8 cellular contexts compared by ENCODE assay signal in genomic region chr20:46118481-46119020, GRCh38. TPM values are rescaled to one million over a fixed set of nuclear protein-coding genes. Genes with fewer than 3 reads are reported as not detected.
DNase-seq lines count a peak whose midpoint lies in the region; ATAC-seq and TF ChIP-seq lines count a peak whose summit lies in the region.

No MANE protein-coding gene starts in this region.

- no peaks in the 10 kb centered on the region for H3K9me3 Mint-ChIP-seq in activated CD4-positive, alpha-beta memory T cell treated with anti-CD3 and anti-CD28 coated beads, Interleukin-2, amount 10 ng/mL, durations not matched to agents 7 days and 5 days

- H3K27me3 Mint-ChIP-seq in activated CD4-positive, alpha-beta memory T cell treated with anti-CD3 and anti-CD28 coated beads, Interleukin-2, amount 10 ng/mL, durations not matched to agents 7 days and 5 days: peaks cover 28% of the 10 kb centered on the region

- H3K4me1 Mint-ChIP-seq in activated CD4-positive, alpha-beta memory T cell treated with anti-CD3 and anti-CD28 coated beads, Interleukin-2, amount 10 ng/mL, durations not matched to agents 7 days and 5 days: peaks cover 19% of the 10 kb centered on the region

- H3K9me3 ChIP-seq in heart right ventricle: no peaks in the 10 kb centered on the region

- H3K36me3 ChIP-seq in heart right ventricle (peaks cover 0 to 21% (median 10%) of the 10 kb centered on the region in 9 donors), rectal smooth muscle tissue (ENCODE audit: control insufficient read depth, insufficient read depth, low read length) (peaks cover 8% of the 10 kb centered on the region)

- H3K4me3 ChIP-seq in heart right ventricle: peak overlapping the region; percentile 16 to 71 (median 62)
- H3K4me3 ChIP-seq in rectal smooth muscle tissue (ENCODE audit: low read length): peak overlapping the region; percentile 83

- H3K27ac Mint-ChIP-seq in activated CD4-positive, alpha-beta memory T cell treated with anti-CD3 and anti-CD28 coated beads, Interleukin-2, amount 10 ng/mL, durations not matched to agents 7 days and 5 days: no peak overlapping the region

- WGBS in heart right ventricle, 2 donors: 17 to 25% methylated on average over 15 of the region's 15 CpGs

- POLR2A ChIA-PET in activated CD4-positive, alpha-beta memory T cell treated with anti-CD3 and anti-CD28 coated beads, Interleukin-2, amount 10 ng/mL, durations not matched to agents 7 days and 5 days (lab: Charles Lee): no interaction called here

- peaks cover 0 to 5% (median 0%) of the 10 kb centered on the region in 7 donors for H3K27me3 ChIP-seq in heart right ventricle
- H3K27me3 ChIP-seq in rectal smooth muscle tissue (ENCODE audit: control insufficient read depth, insufficient read depth, low read length): no peaks in the 10 kb centered on the region

- H3K36me3 Mint-ChIP-seq in activated CD4-positive, alpha-beta memory T cell treated with anti-CD3 and anti-CD28 coated beads, Interleukin-2, amount 10 ng/mL, durations not matched to agents 7 days and 5 days (ENCODE audit: low read depth): no peaks in the 10 kb centered on the region

- peak; percentile 54 for ATAC-seq in GM18909 (IDR thresholded peaks at IDR 0.05; ENCODE audit: poor library complexity, unreplicated experiment)
- peak; percentile 31 for ATAC-seq in HG02938 (IDR thresholded peaks at IDR 0.05; ENCODE audit: unreplicated experiment)
- peak; percentile 50 to 82 (median 72) for ATAC-seq in heart right ventricle

- H3K4me3 Mint-ChIP-seq in activated CD4-positive, alpha-beta memory T cell treated with anti-CD3 and anti-CD28 coated beads, Interleukin-2, amount 10 ng/mL, durations not matched to agents 7 days and 5 days: peak overlapping the region; percentile 78

- H3K27ac ChIP-seq in heart right ventricle: peak overlapping the region; percentile 44 to 93 (median 84)
- peak overlapping the region; percentile 66 for H3K27ac ChIP-seq in rectal smooth muscle tissue (ENCODE audit: low read depth, low read length)

- H3K4me1 ChIP-seq in heart right ventricle: peaks cover 7 to 55% (median 46%) of the 10 kb centered on the region in 9 donors
- H3K4me1 ChIP-seq in rectal smooth muscle tissue (ENCODE audit: control insufficient read depth, insufficient read depth, low read length): peaks cover 2% of the 10 kb centered on the region

- H3K9ac ChIP-seq in rectal smooth muscle tissue (ENCODE audit: low read length): no peak overlapping the region

- peak in 1 of 9 donors; percentile 9 for TF ChIP-seq CTCF in heart right ventricle (IDR thresholded peaks at IDR 0.05)

- CTCF ChIA-PET in activated CD4-positive, alpha-beta memory T cell treated with anti-CD3 and anti-CD28 coated beads, Interleukin-2, amount 10 ng/mL, durations not matched to agents 7 days and 5 days (lab: Charles Lee): interaction anchor here (1.0 kb wide), 1 partner anchor 14 kb away, joined by 3 read pairs; no protein-coding TSS in a partner anchor

- intact Hi-C loops in heart right ventricle (cut with DNase I): no loop called here

- DNase-seq in activated CD4-positive, alpha-beta memory T cell treated with anti-CD3 and anti-CD28 coated beads, Interleukin-2, amount 10 ng/mL, durations not matched to agents 7 days and 5 days: no peak
- DNase-seq in heart right ventricle (peak; percentile 44 to 46), AG20443 (ENCODE audit: low spot score) (no peak), inferior parietal cortex (ENCODE audit: extremely low spot score) (no peak), NK-92 (lab: John Stamatoyannopoulos, UW; ENCODE audit: unreplicated experiment) (no peak)

RNA-seq across cellular contexts. Expression of gene CD40, which starts 0.4 kb away (rescaled TPM):
- under 1 TPM; 0.88 to 0.93 TPM for total RNA-seq in activated CD4-positive, alpha-beta memory T cell treated with anti-CD3 and anti-CD28 coated beads, Interleukin-2, amount 10 ng/mL, durations not matched to agents 7 days and 5 days
- 10 to 100 TPM in 1 of 10 donors, 1 to 10 TPM in 9; 2.6 to 25.0 (median 5.9) TPM for total RNA-seq in heart right ventricle
- 1 to 10 TPM; 7.9 to 9.3 TPM for polyA plus RNA-seq in heart right ventricle

RNA-seq across cellular contexts. Expression of gene NCOA5, which starts 28.8 kb away (rescaled TPM):
- total RNA-seq in activated CD4-positive, alpha-beta memory T cell treated with anti-CD3 and anti-CD28 coated beads, Interleukin-2, amount 10 ng/mL, durations not matched to agents 7 days and 5 days: 10 to 100 TPM; 24.6 to 26.3 TPM
- 10 to 100 TPM; 10.3 to 22.5 (median 11.6) TPM for total RNA-seq in heart right ventricle
- polyA plus RNA-seq in heart right ventricle: 1 to 10 TPM; 7.6 to 8.4 TPM

Comparison
In these comparisons a context has a peak if more than half of its experiments do, and no peak if none do; other contexts are left out.
1. DNase-seq: peak in heart right ventricle (2 of 2); none in activated CD4-positive, alpha-beta memory T cell treated with anti-CD3 and anti-CD28 coated beads, Interleukin-2, amount 10 ng/mL, durations not matched to agents 7 days and 5 days (single experiment), AG20443 (single experiment), inferior parietal cortex (single experiment) and NK-92 (single experiment).
2. Peak in every context shown above with its lines, with median percentiles within 50 percentile points of each other: ATAC-seq.